Comparison of ENCODE assay signal across 15 cellular contexts in the genomic region with DNA sequence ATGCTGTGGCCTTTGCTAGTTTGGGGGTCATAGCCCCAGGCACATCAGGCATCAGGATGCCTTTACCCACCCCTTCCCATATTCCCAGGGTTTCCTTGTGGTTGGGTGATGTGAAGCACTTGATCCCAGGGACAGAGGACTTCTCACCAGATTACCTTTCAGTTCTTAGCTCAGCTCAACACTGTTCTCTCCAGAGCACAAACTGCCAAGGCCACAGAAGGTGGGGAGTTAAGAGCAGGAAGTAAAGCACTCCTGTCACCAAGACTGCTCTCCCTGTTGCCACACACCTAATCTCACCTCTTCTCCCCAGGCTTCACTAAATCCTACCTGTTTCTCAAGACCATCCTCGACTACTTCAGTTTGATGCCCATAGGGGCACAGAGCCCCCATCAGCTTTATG. TPM values are rescaled to one million over a fixed set of nuclear protein-coding genes. Genes with fewer than 3 reads are reported as not detected.
DNase-seq lines count a peak whose midpoint lies in the region; ATAC-seq and TF ChIP-seq lines count a peak whose summit lies in the region.
"Had no signal": no experiment of that assay in that cellular context is flagged by ENCODE, and none has a peak within 500 bp of the region (broad histone marks: within the 10 kb centered on the region; RNA-seq: fewer than 3 reads in every experiment).

No MANE protein-coding gene starts in this region.

- H3K27me3 Mint-ChIP-seq in MCF 10A (ENCODE audit: insufficient read depth, unreplicated experiment) = no peaks in the 10 kb centered on the region

- no peak overlapping the region for H3K4me2 ChIP-seq in mammary epithelial cell (ENCODE audit: insufficient read depth, low read depth, low read length)
- H3K4me2 ChIP-seq: BLaER1 treated with 17β-estradiol and CSF1 and Interleukin-3, amounts not matched to agents 10 nM and 100 nM; GM23338 had no signal

- no peak for TF ChIP-seq POLR2A in vagina (IDR thresholded peaks at IDR 0.05)

- no peak overlapping the region for H3K9ac ChIP-seq in mammary epithelial cell (ENCODE audit: insufficient read depth, low read length)
- H3K9ac ChIP-seq: BLaER1 treated with 17β-estradiol and CSF1 and Interleukin-3, amounts not matched to agents 10 nM and 100 nM had no signal

- BruUV-seq in MCF 10A (replicated peaks; lab: Mats Ljungman, UMichigan) (no TSS peak), mammary epithelial cell (replicated peaks; lab: Mats Ljungman, UMichigan) (no TSS peak)

- H3K4me3 Mint-ChIP-seq in MCF 10A (ENCODE audit: unreplicated experiment) = no peak overlapping the region
- H3K4me3 Mint-ChIP-seq: GM23338 had no signal

- H4K20me1 ChIP-seq in mammary epithelial cell (ENCODE audit: insufficient read depth, low read length) = no peaks in the 10 kb centered on the region
- H4K20me1 ChIP-seq: BLaER1 treated with 17β-estradiol and CSF1 and Interleukin-3, amounts not matched to agents 10 nM and 100 nM had no signal

- peaks cover 16% of the 10 kb centered on the region for H3K4me1 Mint-ChIP-seq in MCF 10A (ENCODE audit: insufficient read depth, unreplicated experiment)
- H3K4me1 Mint-ChIP-seq: CD4-positive, CD25-positive, alpha-beta regulatory T cell had no signal

- H3K9me3 Mint-ChIP-seq in MCF 10A (ENCODE audit: unreplicated experiment) = peaks cover 8% of the 10 kb centered on the region

- peak overlapping the region; percentile 36 for H3K27ac Mint-ChIP-seq in MCF 10A (ENCODE audit: low read depth, unreplicated experiment)
- H3K27ac Mint-ChIP-seq: CD4-positive, CD25-positive, alpha-beta regulatory T cell; GM23338 had no signal

- peaks cover 67% of the 10 kb centered on the region for H3K79me2 ChIP-seq in mammary epithelial cell (ENCODE audit: insufficient read depth, low read length)

- DNase-seq in MCF 10A (ENCODE audit: unreplicated experiment) (no peak), mammary epithelial cell (no peak), right atrium auricular region (ENCODE audit: low spot score) (peak; percentile 34), left ventricle myocardium superior (no peak), left colon (no peak), vagina (ENCODE audit: extremely low spot score in 2 of 2) (peak; percentile 60 to 64), NCI-H345 treated with DMSO at 0.1 percent for 48 hours (lab: John Stamatoyannopoulos, UW; ENCODE audit: unreplicated experiment) (no peak)
- DNase-seq: ACHN; CD4-positive, CD25-positive, alpha-beta regulatory T cell; DMS79; H7 had no signal

- 100% methylated on average over 1 of the region's 1 CpG for WGBS in mammary epithelial cell (ENCODE audit: low coverage, missing lambda C conversion rate)

- H3K36me3 ChIP-seq in mammary epithelial cell (ENCODE audit: insufficient read depth, low read length) = no peaks in the 10 kb centered on the region
- no peaks in the 10 kb centered on the region for H3K36me3 ChIP-seq in right atrium auricular region
- no peaks in the 10 kb centered on the region for H3K36me3 ChIP-seq in vagina
- H3K36me3 ChIP-seq: BLaER1 treated with 17β-estradiol and CSF1 and Interleukin-3, amounts not matched to agents 10 nM and 100 nM had no signal

- intact Hi-C loops in MCF 10A (cut with micrococcal nuclease) = no loop called here
- intact Hi-C loops in mammary epithelial cell (cut with micrococcal nuclease) = no loop called here
- intact Hi-C loops in left ventricle myocardium superior (cut with micrococcal nuclease) = no loop called here
- intact Hi-C loops in left colon (cut with DNase I, micrococcal nuclease) = no loop called here
- intact Hi-C loops in vagina (cut with DNase I) = no loop called here

- dilution Hi-C loops in mammary epithelial cell (cut with HindIII; ENCODE audit: low sequenced_read_pairs) = no loop called here

- no peak for ATAC-seq in left ventricle myocardium superior
- ATAC-seq in left colon = peak; percentile 84
- ATAC-seq in HG02970 (IDR thresholded peaks at IDR 0.05; ENCODE audit: low FRiP score, unreplicated experiment) = no peak
- ATAC-seq: GM12878, GM23338 had no signal

- H3K9me3 ChIP-seq in mammary epithelial cell (replicated peaks; ENCODE audit: insufficient read depth, low read length) = peaks cover 4% of the 10 kb centered on the region
- peaks cover 0 to 7% of the 10 kb centered on the region in 2 donors for H3K9me3 ChIP-seq in right atrium auricular region
- H3K9me3 ChIP-seq in vagina = no peaks in the 10 kb centered on the region

- POLR2A ChIA-PET in MCF 10A (lab: Yijun Ruan, JAX) = interaction anchor here (1.0 kb wide), 1 partner anchor 8 kb away, joined by 4 read pairs; no protein-coding TSS in a partner anchor

- H3K36me3 Mint-ChIP-seq in MCF 10A (ENCODE audit: insufficient read depth, unreplicated experiment) = no peaks in the 10 kb centered on the region
- H3K36me3 Mint-ChIP-seq: CD4-positive, CD25-positive, alpha-beta regulatory T cell had no signal

- in situ Hi-C loops in mammary epithelial cell (cut with MboI; ENCODE audit: low sequenced_read_pairs in 2 of 2) = no loop called here

- H3K27ac ChIP-seq in mammary epithelial cell (ENCODE audit: insufficient read depth, low read depth, low read length) = no peak overlapping the region
- no peak overlapping the region for H3K27ac ChIP-seq in right atrium auricular region
- H3K27ac ChIP-seq in vagina = no peak overlapping the region
- H3K27ac ChIP-seq: BLaER1 treated with 17β-estradiol and CSF1 and Interleukin-3, amounts not matched to agents 10 nM and 100 nM had no signal

- H3K4me3 ChIP-seq in mammary epithelial cell (replicated peaks in 1 of 3; ENCODE audit: insufficient read depth in 1 of 3, low read depth in 2 of 3, low read length in 3 of 3) (no peak overlapping the region), right atrium auricular region (no peak overlapping the region), vagina (no peak overlapping the region)
- H3K4me3 ChIP-seq: BLaER1 treated with 17β-estradiol and CSF1 and Interleukin-3, amounts not matched to agents 10 nM and 100 nM; GM12878; GM23338 had no signal

- H3K27me3 ChIP-seq in mammary epithelial cell (ENCODE audit: insufficient read depth, low read length) = no peaks in the 10 kb centered on the region
- H3K27me3 ChIP-seq in right atrium auricular region = no peaks in the 10 kb centered on the region
- H3K27me3 ChIP-seq in vagina = no peaks in the 10 kb centered on the region
- H3K27me3 ChIP-seq: BLaER1 treated with 17β-estradiol and CSF1 and Interleukin-3, amounts not matched to agents 10 nM and 100 nM had no signal

- no peak overlapping the region for H2AFZ ChIP-seq in mammary epithelial cell (ENCODE audit: low read depth, low read length)
- H2AFZ ChIP-seq: GM23338 had no signal

- CTCF ChIA-PET in MCF 10A (lab: Yijun Ruan, JAX) = interaction anchor here (0.6 to 0.8 kb wide), 2 partner anchors 11 to 968 kb away, joined by 3 to 4 read pairs; no protein-coding TSS in a partner anchor
- CTCF ChIA-PET in mammary epithelial cell (lab: Charles Lee; ENCODE audit: low non-redundant PET) = no interaction called here

- H3K4me1 ChIP-seq in mammary epithelial cell (ENCODE audit: insufficient read depth, low read length) (peaks cover 19% of the 10 kb centered on the region), right atrium auricular region (peaks cover 0 to 46% of the 10 kb centered on the region in 2 donors), vagina (no peaks in the 10 kb centered on the region)
- H3K4me1 ChIP-seq: BLaER1 treated with 17β-estradiol and CSF1 and Interleukin-3, amounts not matched to agents 10 nM and 100 nM had no signal

- TF ChIP-seq CTCF in MCF 10A (IDR thresholded peaks at IDR 0.05; ENCODE audit: unreplicated experiment) = no peak
- TF ChIP-seq CTCF in mammary epithelial cell (conservative IDR thresholded peaks at IDR 0.05 in 1 of 2, IDR thresholded peaks at IDR 0.05 in 1 of 2; ENCODE audit: extremely low read depth in 1 of 2, insufficient read depth in 1 of 2, low read depth in 1 of 2, low read length in 2 of 2) = no peak
- TF ChIP-seq CTCF in right atrium auricular region (IDR thresholded peaks at IDR 0.05) = no peak
- TF ChIP-seq CTCF in vagina (IDR thresholded peaks at IDR 0.05) = no peak

RNA-seq across cellular contexts. Expression of gene FHOD3, which starts 25.9 kb away (rescaled TPM):
- 5.0 and 5.3 TPM in 2 replicates for total RNA-seq in MCF 10A (2022)
- 10 to 100 TPM; 28.1 to 51.5 TPM for total RNA-seq in mammary epithelial cell
- polyA plus RNA-seq in mammary epithelial cell = 18.3 TPM
- polyA minus RNA-seq in mammary epithelial cell = 37.2 TPM
- 100 to 1,000 TPM in 1 of 2 donors, 10 to 100 TPM in 1; 66.0 to 114 TPM for total RNA-seq in right atrium auricular region
- 347 TPM for total RNA-seq in left ventricle myocardium superior
- total RNA-seq in left colon = 1 to 10 TPM; 1.3 to 5.1 TPM
- 5.6 TPM for total RNA-seq in vagina
- total RNA-seq: CD4-positive, CD25-positive, alpha-beta regulatory T cell had no signal
- polyA plus RNA-seq: CD4-positive, CD25-positive, alpha-beta regulatory T cell had no signal

Comparison
In these comparisons a context has a peak if more than half of its experiments do, and no peak if none do; other contexts are left out.
1. DNase-seq: peak in right atrium auricular region (single experiment) and vagina (2 of 2); none in MCF 10A (single experiment), mammary epithelial cell (single experiment), left ventricle myocardium superior (single experiment), left colon (0 of 2) and NCI-H345 treated with DMSO at 0.1 percent for 48 hours (single experiment).